ENCODE assay signal across 8 cellular contexts in the genomic region with DNA sequence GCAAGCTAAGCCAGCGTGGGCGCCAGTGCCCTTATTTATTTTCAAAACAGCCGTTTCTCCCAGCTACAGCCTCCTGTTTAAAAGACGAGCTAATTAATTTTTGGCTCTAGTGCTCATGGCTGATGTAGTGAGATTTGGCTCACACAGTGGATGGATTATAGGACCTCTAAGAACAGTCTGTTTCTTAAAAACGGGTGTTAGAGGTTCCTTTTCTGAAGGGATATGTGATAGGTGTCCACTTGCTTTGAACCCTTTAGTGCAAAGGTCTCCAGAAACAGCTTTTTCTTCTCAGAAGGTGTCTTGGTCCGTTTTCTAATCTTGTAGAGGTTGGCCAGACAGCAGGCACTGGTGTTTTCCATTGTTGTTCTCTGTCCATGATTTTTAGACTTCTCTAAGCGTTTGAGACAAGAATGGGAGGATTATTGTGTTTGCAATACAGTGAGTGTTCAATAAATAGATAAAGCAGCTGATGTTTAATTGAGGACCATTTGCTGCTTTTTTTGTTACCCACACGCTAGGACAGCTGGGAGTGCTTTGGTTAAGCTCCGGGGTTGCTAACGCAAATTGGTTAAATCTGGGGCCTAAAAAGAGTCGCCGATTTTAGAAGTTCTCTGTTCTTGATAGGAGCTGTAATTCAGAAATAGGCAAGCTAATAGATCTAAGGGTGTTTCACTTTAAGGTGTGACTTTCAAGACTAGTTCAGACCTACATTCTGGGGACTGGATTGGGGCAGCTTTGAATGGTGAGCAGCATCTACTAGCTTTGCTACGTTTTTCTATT.
DNase-seq lines count a peak whose midpoint lies in the region; ATAC-seq and TF ChIP-seq lines count a peak whose summit lies in the region.

No MANE protein-coding gene starts in this region.

- peaks cover 6% of the 10 kb centered on the region for H3K4me1 ChIP-seq in iPS-18a (ENCODE audit: control insufficient read depth, low read depth, low read length)

- POLR2A ChIA-PET in AG04449 (lab: Yijun Ruan, JAX) = interaction anchor here (0.7 kb wide), 1 partner anchor 287 kb away, joined by 4 read pairs; the partner anchor contains the start of gene BCL2L14

- H3K9me3 Mint-ChIP-seq in activated naive CD8-positive, alpha-beta T cell (ENCODE audit: low read depth) = no peaks in the 10 kb centered on the region
- no peaks in the 10 kb centered on the region for H3K9me3 Mint-ChIP-seq in stimulated activated effector memory CD8-positive, alpha-beta T cell treated with anti-CD3 and anti-CD28 coated beads, Interleukin-12 subunit alpha, Interleukin-12 subunit beta, amount 100 ng/mL, for 72 hours

- no peak for ATAC-seq in stimulated activated effector memory CD8-positive, alpha-beta T cell treated with anti-CD3 and anti-CD28 coated beads, Interleukin-12 subunit alpha, Interleukin-12 subunit beta, amount 100 ng/mL, for 72 hours
- no peak for ATAC-seq in GM21786 (IDR thresholded peaks at IDR 0.05; ENCODE audit: unreplicated experiment)

- CTCF ChIA-PET in AG04449 (lab: Yijun Ruan, JAX) = interaction anchor here (0.7 to 4.4 kb wide), 14 partner anchors 10 to 379 kb away, joined by 3 to 19 read pairs (median 4); partner anchors contain the start of gene GPR19

- peak overlapping the region; percentile 69 for H3K9ac ChIP-seq in iPS-18a (ENCODE audit: low read length)

- TF ChIP-seq CTCF in AG04449 (IDR thresholded peaks at IDR 0.05; ENCODE audit: insufficient read depth, low read length, missing control alignments) (no peak), GM13976 (IDR thresholded peaks at IDR 0.05; ENCODE audit: borderline replicate concordance, control extremely low read depth, extremely low read depth, insufficient read depth, missing control alignments) (no peak)

- peak overlapping the region; percentile 92 for H3K4me3 Mint-ChIP-seq in activated naive CD8-positive, alpha-beta T cell
- H3K4me3 Mint-ChIP-seq in stimulated activated effector memory CD8-positive, alpha-beta T cell treated with anti-CD3 and anti-CD28 coated beads, Interleukin-12 subunit alpha, Interleukin-12 subunit beta, amount 100 ng/mL, for 72 hours = peak overlapping the region; percentile 93

- H3K4me3 ChIP-seq in AG04449 (ENCODE audit: low read depth, low read length) (peak overlapping the region; percentile 89), iPS-18a (ENCODE audit: low read length) (peak overlapping the region; percentile 86)

- no peaks in the 10 kb centered on the region for H3K36me3 ChIP-seq in iPS-18a (ENCODE audit: control insufficient read depth, low read depth, low read length)

- H3K36me3 Mint-ChIP-seq in activated naive CD8-positive, alpha-beta T cell = peaks cover 7% of the 10 kb centered on the region
- peaks cover 35% of the 10 kb centered on the region for H3K36me3 Mint-ChIP-seq in stimulated activated effector memory CD8-positive, alpha-beta T cell treated with anti-CD3 and anti-CD28 coated beads, Interleukin-12 subunit alpha, Interleukin-12 subunit beta, amount 100 ng/mL, for 72 hours

- in situ Hi-C loops in GM13976 (cut with MboI; ENCODE audit: low sequenced_read_pairs, unreplicated experiment) = no loop called here

- DNase-seq in AG04449 (ENCODE audit: low read depth, low spot score) (no peak), GM13976 (ENCODE audit: low spot score) (peak; percentile 43), NCI-H1105 (lab: John Stamatoyannopoulos, UW) (peak; percentile 57), GM03348 (ENCODE audit: low spot score) (no peak)
- DNase-seq in stimulated activated effector memory CD8-positive, alpha-beta T cell treated with anti-CD3 and anti-CD28 coated beads, Interleukin-12 subunit alpha, Interleukin-12 subunit beta, amount 100 ng/mL, for 72 hours (ENCODE audit: low spot score in 2 of 2) = no peak

- H3K27ac ChIP-seq in iPS-18a (ENCODE audit: low read length) = peak overlapping the region; percentile 8

- no peaks in the 10 kb centered on the region for H3K9me3 ChIP-seq in iPS-18a (ENCODE audit: control insufficient read depth, low read depth, low read length)

- no peaks in the 10 kb centered on the region for H3K27me3 Mint-ChIP-seq in activated naive CD8-positive, alpha-beta T cell

- peaks cover 41% of the 10 kb centered on the region for H3K4me1 Mint-ChIP-seq in activated naive CD8-positive, alpha-beta T cell (ENCODE audit: low read depth)
- peaks cover 36% of the 10 kb centered on the region for H3K4me1 Mint-ChIP-seq in stimulated activated effector memory CD8-positive, alpha-beta T cell treated with anti-CD3 and anti-CD28 coated beads, Interleukin-12 subunit alpha, Interleukin-12 subunit beta, amount 100 ng/mL, for 72 hours

- H3K27ac Mint-ChIP-seq in activated naive CD8-positive, alpha-beta T cell = peak overlapping the region; percentile 94
- peak overlapping the region; percentile 97 for H3K27ac Mint-ChIP-seq in stimulated activated effector memory CD8-positive, alpha-beta T cell treated with anti-CD3 and anti-CD28 coated beads, Interleukin-12 subunit alpha, Interleukin-12 subunit beta, amount 100 ng/mL, for 72 hours

- H3K27me3 ChIP-seq in iPS-18a (ENCODE audit: control insufficient read depth, insufficient read depth, low read length) = no peaks in the 10 kb centered on the region

Comparison
In these comparisons a context has a peak if more than half of its experiments do, and no peak if none do; other contexts are left out.
1. DNase-seq: peak in GM13976 (single experiment) and NCI-H1105 (single experiment); none in AG04449 (single experiment), stimulated activated effector memory CD8-positive, alpha-beta T cell treated with anti-CD3 and anti-CD28 coated beads, Interleukin-12 subunit alpha, Interleukin-12 subunit beta, amount 100 ng/mL, for 72 hours (0 of 2) and GM03348 (single experiment).